Comparison of ENCODE assay signal across 23 cellular contexts in the genomic region with DNA sequence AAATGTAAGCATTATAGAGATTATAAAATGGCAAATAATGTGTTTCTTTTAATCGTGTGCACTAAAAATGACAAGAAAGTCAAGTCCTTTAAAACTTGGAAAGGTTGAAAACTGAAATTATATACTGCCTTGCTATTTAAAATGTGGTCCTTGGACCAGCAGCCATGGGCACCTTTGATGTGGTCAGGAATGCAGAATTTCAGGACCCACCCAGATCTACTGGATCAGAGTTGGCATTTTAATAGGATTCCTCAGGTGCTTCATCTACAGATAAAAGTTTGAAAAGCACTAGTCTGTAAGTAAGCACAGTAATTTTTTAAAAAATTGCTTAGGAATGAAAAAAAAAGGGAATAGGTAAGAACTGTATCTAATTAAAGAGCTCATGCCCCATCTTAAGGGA.
"Had no signal": no experiment of that assay in that cellular context is flagged by ENCODE, and none has a peak within 500 bp of the region (broad histone marks: within the 10 kb centered on the region; RNA-seq: fewer than 3 reads in every experiment).

No MANE protein-coding gene starts in this region.

- DNase-seq: colonic mucosa; cortex of kidney; dermis blood vessel endothelial cell; dorsolateral prefrontal cortex; effector CD4-positive, alpha-beta T cell; effector memory CD4-positive, alpha-beta T cell; effector memory CD8-positive, alpha-beta T cell; endodermal cell; erythroblast; esophagus squamous epithelium; foreskin fibroblast; foreskin keratinocyte; foreskin melanocyte; gastrocnemius medialis; glutamatergic neuron; head of caudate nucleus; heart left ventricle; heart right ventricle had no signal

- H3K9me3 Mint-ChIP-seq: endodermal cell had no signal

- H3K4me1 ChIP-seq: colonic mucosa, esophagus muscularis mucosa, esophagus squamous epithelium, foreskin keratinocyte, gastroesophageal sphincter had no signal

- H3K9me3 ChIP-seq: colonic mucosa, esophagus muscularis mucosa, esophagus squamous epithelium, gastrocnemius medialis, gastroesophageal sphincter, heart left ventricle, heart right ventricle had no signal

- H3K27ac Mint-ChIP-seq: dendritic cell treated with granulocyte-macrophage colony-stimulating factor and Interleukin-4, amounts not matched to agents 40 ng/mL and 50 ng/mL, for 4 days; effector memory CD8-positive, alpha-beta T cell; endodermal cell had no signal

- H3K27me3 Mint-ChIP-seq: dendritic cell treated with granulocyte-macrophage colony-stimulating factor and Interleukin-4, amounts not matched to agents 40 ng/mL and 50 ng/mL, for 4 days; effector memory CD8-positive, alpha-beta T cell had no signal

- H3K36me3 ChIP-seq: colonic mucosa had no signal

- H3K4me3 Mint-ChIP-seq: dendritic cell treated with granulocyte-macrophage colony-stimulating factor and Interleukin-4, amounts not matched to agents 40 ng/mL and 50 ng/mL, for 4 days; effector memory CD8-positive, alpha-beta T cell; endodermal cell had no signal

- H3K4me3 ChIP-seq: colonic mucosa, coronary artery, dorsolateral prefrontal cortex, esophagus muscularis mucosa, esophagus squamous epithelium, gastrocnemius medialis, gastroesophageal sphincter, heart left ventricle, heart right ventricle, hepatocyte had no signal

- H3K27me3 ChIP-seq: colonic mucosa, dorsolateral prefrontal cortex, esophagus muscularis mucosa, esophagus squamous epithelium, foreskin keratinocyte, gastrocnemius medialis, gastroesophageal sphincter, heart left ventricle, heart right ventricle, hepatocyte had no signal
